Comparison of ENCODE assay signal across 5 cellular contexts in the genomic region with DNA sequence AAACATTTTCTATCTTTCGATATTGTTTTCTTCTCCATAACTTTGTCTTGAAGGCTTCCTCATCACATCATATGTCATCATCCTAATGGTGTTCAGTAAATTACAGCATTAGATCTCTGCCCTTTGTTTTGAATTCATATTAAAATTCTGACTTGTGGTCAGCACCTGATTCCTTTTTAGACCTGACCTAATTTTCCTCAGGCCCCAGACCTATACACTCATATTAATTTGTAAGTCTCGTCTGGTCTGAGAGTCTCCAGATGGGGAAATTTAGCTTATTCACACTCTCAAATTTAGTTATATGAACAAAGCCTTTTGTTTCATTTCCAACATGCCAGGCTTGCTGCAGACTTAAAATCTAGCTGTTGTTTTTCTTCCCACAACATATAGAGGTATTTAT.
"Had no signal": no experiment of that assay in that cellular context is flagged by ENCODE, and none has a peak within 500 bp of the region (broad histone marks: within the 10 kb centered on the region; RNA-seq: fewer than 3 reads in every experiment).

No MANE protein-coding gene starts in this region.

- ATAC-seq: GM23338, K562 had no signal

- H3K27ac Mint-ChIP-seq: GM23338, H9 had no signal

- H3K4me2 ChIP-seq: GM23338 had no signal

- H2AFZ ChIP-seq: GM23338 had no signal

- H3K9me3 Mint-ChIP-seq: GM23338, H9 had no signal

- DNase-seq: H9, HCEC 1CT, IMR-90 had no signal

- H3K4me3 ChIP-seq: GM23338, K562 had no signal

- H3K4me3 Mint-ChIP-seq: GM23338, H9 had no signal
